ENCODE assay signal across 11 cellular contexts in the genomic region with DNA sequence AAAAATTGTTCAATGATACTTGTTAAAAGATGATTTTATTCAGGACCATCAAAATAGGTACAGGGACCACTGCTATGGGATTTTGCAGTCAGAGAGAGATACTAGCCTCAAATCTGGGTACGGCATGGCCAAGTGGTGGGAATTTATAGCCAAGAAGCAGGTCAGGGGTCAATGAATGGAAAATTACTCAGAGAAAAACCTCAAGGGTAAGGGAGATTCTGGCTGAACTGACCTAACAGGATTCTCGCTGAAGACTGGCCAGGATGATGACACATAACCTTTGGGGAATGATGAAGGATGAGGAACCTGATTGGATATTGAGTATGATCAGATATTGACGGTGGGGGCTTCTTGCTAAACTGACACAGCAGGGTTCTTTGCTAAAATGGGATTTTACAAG. TPM values are rescaled to one million over a fixed set of nuclear protein-coding genes. Genes with fewer than 3 reads are reported as not detected.
DNase-seq lines count a peak whose midpoint lies in the region; ATAC-seq lines count a peak whose summit lies in the region.
"Had no signal": no experiment of that assay in that cellular context is flagged by ENCODE, and none has a peak within 500 bp of the region (broad histone marks: within the 10 kb centered on the region; RNA-seq: fewer than 3 reads in every experiment).

No MANE protein-coding gene starts in this region.

- H3K27ac ChIP-seq in trophoblast cell (ENCODE audit: low read depth, low read length): peak overlapping the region; percentile 27
- H3K27ac ChIP-seq: tibial artery had no signal

- H3K9ac ChIP-seq in trophoblast cell (ENCODE audit: low read length): no peak overlapping the region

- peaks cover 13% of the 10 kb centered on the region for H3K79me1 ChIP-seq in trophoblast cell (ENCODE audit: low read length)

- ATAC-seq in esophagus mucosa (peak; percentile 20), GM21723 (IDR thresholded peaks at IDR 0.05; ENCODE audit: unreplicated experiment) (no peak), GM18520 (IDR thresholded peaks at IDR 0.05; ENCODE audit: unreplicated experiment) (no peak), GM18867 (IDR thresholded peaks at IDR 0.05; ENCODE audit: unreplicated experiment) (no peak), GM21717 (IDR thresholded peaks at IDR 0.05; ENCODE audit: unreplicated experiment) (no peak)
- ATAC-seq: activated CD4-positive, CD25-positive, alpha-beta regulatory T cell treated with anti-CD3 and anti-CD28 coated beads, Interleukin-2, amount 50 U/mL, for 24 hours had no signal

- peaks cover 10 to 13% of the 10 kb centered on the region in 2 experiments for H3K4me1 ChIP-seq in trophoblast cell (ENCODE audit: control insufficient read depth in 1 of 2, insufficient read depth in 2 of 2, low read length in 2 of 2)

- H3K14ac ChIP-seq in trophoblast cell (ENCODE audit: low read length): no peak overlapping the region

- H3K4ac ChIP-seq in trophoblast cell (ENCODE audit: low read depth, low read length): no peak overlapping the region

- no peaks in the 10 kb centered on the region for H3K36me3 ChIP-seq in trophoblast cell (ENCODE audit: control insufficient read depth in 1 of 2, insufficient read depth in 2 of 2, low read length in 2 of 2)
- H3K36me3 ChIP-seq: tibial artery had no signal

- no peak overlapping the region for H3K4me3 ChIP-seq in trophoblast cell (ENCODE audit: low read depth, low read length)
- H3K4me3 ChIP-seq: tibial artery had no signal

- no peak overlapping the region for H2AFZ ChIP-seq in trophoblast cell (ENCODE audit: insufficient read depth, low read length, poor library complexity)

- no peaks in the 10 kb centered on the region for H3K9me3 ChIP-seq in trophoblast cell (ENCODE audit: insufficient read depth, low read depth, low read length)
- H3K9me3 ChIP-seq: tibial artery had no signal

- no peak overlapping the region for H2BK5ac ChIP-seq in trophoblast cell (ENCODE audit: low read depth, low read length, poor library complexity)

- no peak overlapping the region for H2BK12ac ChIP-seq in trophoblast cell (ENCODE audit: low read length)

- H3K27me3 ChIP-seq in trophoblast cell (ENCODE audit: insufficient read depth, low read length): no peaks in the 10 kb centered on the region
- H3K27me3 ChIP-seq: tibial artery had no signal

- H3K79me2 ChIP-seq in trophoblast cell (ENCODE audit: control insufficient read depth, insufficient read depth, low read length, poor library complexity): no peaks in the 10 kb centered on the region

- WGBS in trophoblast cell (ENCODE audit: extremely low coverage, insufficient coverage, insufficient read length): no CpG with 5 or more reads among the region's 3 CpGs

- H3K23ac ChIP-seq in trophoblast cell (ENCODE audit: low read length): no peak overlapping the region

- no peak overlapping the region for H4K12ac ChIP-seq in trophoblast cell (ENCODE audit: low read depth, low read length)

- H4K8ac ChIP-seq in trophoblast cell (ENCODE audit: low read depth, low read length): no peak overlapping the region

- H3K18ac ChIP-seq in trophoblast cell (ENCODE audit: low read length): no peak overlapping the region

- no peak overlapping the region for H4K91ac ChIP-seq in trophoblast cell (ENCODE audit: low read depth, low read length)

- DNase-seq in Daoy (ENCODE audit: low read depth) (peak; percentile 5), LHCN-M2 (ENCODE audit: low read depth) (peak; percentile 72), trophoblast cell (peak; percentile 66 to 91)
- DNase-seq: tibial artery had no signal

- H2AK5ac ChIP-seq in trophoblast cell (ENCODE audit: low read length): no peak overlapping the region

- H3K4me2 ChIP-seq in trophoblast cell (ENCODE audit: low read length): peak overlapping the region; percentile 53

- H2BK120ac ChIP-seq in trophoblast cell (ENCODE audit: insufficient read depth, low read length, poor library complexity): no peak overlapping the region

RNA-seq across cellular contexts. Expression of gene DEPDC4, which starts 32.7 kb away (rescaled TPM):
- total RNA-seq in Daoy (2014; rRNA removed; shearing (Covaris generic)): 1.1 and 2.4 TPM in 2 replicates
- total RNA-seq in LHCN-M2 (2014; rRNA removed) (2.0 and 2.9 TPM in 2 replicates), esophagus mucosa (0.68 TPM)
- polyA plus RNA-seq in LHCN-M2 (2012): 0.27 TPM
- 2.1 and 2.6 TPM in 2 replicates for polyA plus RNA-seq in trophoblast cell (2013)
- total RNA-seq: lower leg skin had no signal

RNA-seq across cellular contexts. Expression of gene SCYL2, which starts 32.8 kb away (rescaled TPM):
- 33.9 and 39.3 TPM in 2 replicates for total RNA-seq in Daoy (2014; rRNA removed; shearing (Covaris generic))
- total RNA-seq in LHCN-M2 (2014; rRNA removed): 42.6 and 54.2 TPM in 2 replicates
- 11.2 TPM for polyA plus RNA-seq in LHCN-M2 (2012)
- 29.3 TPM for total RNA-seq in esophagus mucosa
- 45.1 and 45.6 TPM in 2 replicates for polyA plus RNA-seq in trophoblast cell (2013)

RNA-seq across cellular contexts. Expression of gene ACTR6, which starts 33.6 kb away (rescaled TPM):
- total RNA-seq in Daoy (2014; rRNA removed; shearing (Covaris generic)): 57.4 and 57.7 TPM in 2 replicates
- total RNA-seq in LHCN-M2 (2014; rRNA removed) (23.9 and 26.6 TPM in 2 replicates), esophagus mucosa (20.4 TPM)
- 12.0 TPM for polyA plus RNA-seq in LHCN-M2 (2012)
- 19.0 and 19.1 TPM in 2 replicates for polyA plus RNA-seq in trophoblast cell (2013)

Comparison
In these comparisons a context has a peak if more than half of its experiments do, and no peak if none do; other contexts are left out.
1. DNase-seq: peak in every context shown above with its lines; median percentile 78 in trophoblast cell; 72 in LHCN-M2; 5 in Daoy.